ENCODE assay signal across 8 cellular contexts in genomic region chr19:10701955-10702307, GRCh38. TPM values are rescaled to one million over a fixed set of nuclear protein-coding genes. Genes with fewer than 3 reads are reported as not detected.
A peak's percentile ranks its signal among the peaks of the same experiment; 100 is the strongest.
DNase-seq lines count a peak whose midpoint lies in the region; ATAC-seq and TF ChIP-seq lines count a peak whose summit lies in the region.

No MANE protein-coding gene starts in this region.

- H3K27ac ChIP-seq in right atrium auricular region (peak overlapping the region; percentile 56 to 66), gastrocnemius medialis (peak overlapping the region; percentile 70 to 87 (median 80))

- DNase-seq in CD1c-positive myeloid dendritic cell (ENCODE audit: extremely low spot score), result peak; percentile 6
- DNase-seq in MG63, result no peak
- no peak for DNase-seq in right atrium auricular region (ENCODE audit: low spot score)
- no peak for DNase-seq in gastrocnemius medialis
- no peak for DNase-seq in central memory CD4-positive, alpha-beta T cell
- DNase-seq in DMS153 treated with DMSO at 0.1 percent for 48 hours (lab: John Stamatoyannopoulos, UW; ENCODE audit: unreplicated experiment), result no peak

- H3K4me3 Mint-ChIP-seq in activated T-helper 17 cell treated with anti-CD3 and anti-CD28 coated beads, Interleukin-2, amount 50 U/mL, for 72 hours, result peak overlapping the region; percentile 83

- intact Hi-C loops in gastrocnemius medialis (cut with DNase I; ENCODE audit: low total_unique reads), result loop anchor here (1.0 to 5.0 kb wide), 2 partner anchors 15 to 135 kb away; partner anchors contain the start of gene TMED1

- H3K27me3 Mint-ChIP-seq in activated T-helper 17 cell treated with anti-CD3 and anti-CD28 coated beads, Interleukin-2, amount 50 U/mL, for 72 hours, result no peaks in the 10 kb centered on the region

- in situ Hi-C loops in gastrocnemius medialis (cut with MboI; ENCODE audit: low sequenced_read_pairs in 4 of 4), result loop anchor here in 1 of 4 donors (5.0 kb wide), 1 partner anchor 45 kb away; no protein-coding TSS in a partner anchor

- ATAC-seq in GM18909 (IDR thresholded peaks at IDR 0.05; ENCODE audit: poor library complexity, unreplicated experiment) (peak; percentile 29), gastrocnemius medialis (peak; percentile 5 to 11)
- ATAC-seq in activated T-helper 17 cell treated with anti-CD3 and anti-CD28 coated beads, Interleukin-2, amount 50 U/mL, for 72 hours (replicated peaks), result peak; percentile 18

- TF ChIP-seq POLR2A in gastrocnemius medialis (IDR thresholded peaks at IDR 0.05), result no peak

- H3K36me3 ChIP-seq in MG63, result peaks cover 15% of the 10 kb centered on the region
- H3K36me3 ChIP-seq in right atrium auricular region, result no peaks in the 10 kb centered on the region
- peaks cover 0 to 3% of the 10 kb centered on the region in 2 donors for H3K36me3 ChIP-seq in gastrocnemius medialis

- H3K4me3 ChIP-seq in MG63 (peak overlapping the region; percentile 70), right atrium auricular region (peak overlapping the region; percentile 80 to 88), gastrocnemius medialis (peak overlapping the region; percentile 84 to 100 (median 90))

- peaks cover 9% of the 10 kb centered on the region for H3K36me3 Mint-ChIP-seq in activated T-helper 17 cell treated with anti-CD3 and anti-CD28 coated beads, Interleukin-2, amount 50 U/mL, for 72 hours (ENCODE audit: low read depth)

- H3K9me3 ChIP-seq in MG63 (no peaks in the 10 kb centered on the region), right atrium auricular region (no peaks in the 10 kb centered on the region), gastrocnemius medialis (no peaks in the 10 kb centered on the region)

- TF ChIP-seq CTCF in right atrium auricular region (IDR thresholded peaks at IDR 0.05) (peak in 1 of 2 donors; percentile 31), gastrocnemius medialis (IDR thresholded peaks at IDR 0.05 in 4 of 5, conservative IDR thresholded peaks at IDR 0.05 in 1 of 5) (no peak)

- peak overlapping the region; percentile 61 for H3K27ac Mint-ChIP-seq in activated T-helper 17 cell treated with anti-CD3 and anti-CD28 coated beads, Interleukin-2, amount 50 U/mL, for 72 hours

- no peaks in the 10 kb centered on the region for H3K27me3 ChIP-seq in MG63
- no peaks in the 10 kb centered on the region for H3K27me3 ChIP-seq in right atrium auricular region
- no peaks in the 10 kb centered on the region for H3K27me3 ChIP-seq in gastrocnemius medialis

- peaks cover 5% of the 10 kb centered on the region for H3K4me1 Mint-ChIP-seq in activated T-helper 17 cell treated with anti-CD3 and anti-CD28 coated beads, Interleukin-2, amount 50 U/mL, for 72 hours

- H3K4me1 ChIP-seq in right atrium auricular region (peaks cover 0 to 14% of the 10 kb centered on the region in 2 donors), gastrocnemius medialis (peaks cover 12 to 13% of the 10 kb centered on the region in 2 donors)

- no peaks in the 10 kb centered on the region for H3K9me3 Mint-ChIP-seq in activated T-helper 17 cell treated with anti-CD3 and anti-CD28 coated beads, Interleukin-2, amount 50 U/mL, for 72 hours

RNA-seq across cellular contexts. Expression of gene QTRT1, which starts 0.7 kb away (rescaled TPM):
- 95.3 and 97.4 TPM in 2 replicates for total RNA-seq in MG63 (2014; rRNA removed; shearing (Covaris generic); ENCODE audit: low replicate concordance)
- total RNA-seq in activated T-helper 17 cell treated with anti-CD3 and anti-CD28 coated beads, Interleukin-2, amount 50 U/mL, for 72 hours, result 10 to 100 TPM; 36.9 to 61.3 TPM
- total RNA-seq in right atrium auricular region, result 10 to 100 TPM; 15.2 to 15.8 TPM
- 10 to 100 TPM in 3 of 4 donors, 1 to 10 TPM in 1; 9.5 to 25.7 (median 15.4) TPM for total RNA-seq in gastrocnemius medialis

RNA-seq across cellular contexts. Expression of gene DNM2, which starts 15.9 kb away (rescaled TPM):
- total RNA-seq in MG63 (2014; rRNA removed; shearing (Covaris generic); ENCODE audit: low replicate concordance), result 104 and 116 TPM in 2 replicates
- 100 to 1,000 TPM; 185 to 209 TPM for total RNA-seq in activated T-helper 17 cell treated with anti-CD3 and anti-CD28 coated beads, Interleukin-2, amount 50 U/mL, for 72 hours
- total RNA-seq in right atrium auricular region (100 to 1,000 TPM; 111 to 144 TPM), gastrocnemius medialis (100 to 1,000 TPM in 3 of 4 donors, 10 to 100 TPM in 1; 76.2 to 131 (median 108) TPM)

RNA-seq across cellular contexts. Expression of gene ILF3, which starts 47.8 kb away (rescaled TPM):
- 273 and 320 TPM in 2 replicates for total RNA-seq in MG63 (2014; rRNA removed; shearing (Covaris generic); ENCODE audit: low replicate concordance)
- total RNA-seq in activated T-helper 17 cell treated with anti-CD3 and anti-CD28 coated beads, Interleukin-2, amount 50 U/mL, for 72 hours, result 100 to 1,000 TPM; 286 to 439 TPM
- total RNA-seq in right atrium auricular region, result 10 to 100 TPM; 59.2 to 75.1 TPM
- total RNA-seq in gastrocnemius medialis, result 10 to 100 TPM; 67.3 to 88.2 (median 76.6) TPM
